ENCODE assay signal across 8 cellular contexts in the genomic region with DNA sequence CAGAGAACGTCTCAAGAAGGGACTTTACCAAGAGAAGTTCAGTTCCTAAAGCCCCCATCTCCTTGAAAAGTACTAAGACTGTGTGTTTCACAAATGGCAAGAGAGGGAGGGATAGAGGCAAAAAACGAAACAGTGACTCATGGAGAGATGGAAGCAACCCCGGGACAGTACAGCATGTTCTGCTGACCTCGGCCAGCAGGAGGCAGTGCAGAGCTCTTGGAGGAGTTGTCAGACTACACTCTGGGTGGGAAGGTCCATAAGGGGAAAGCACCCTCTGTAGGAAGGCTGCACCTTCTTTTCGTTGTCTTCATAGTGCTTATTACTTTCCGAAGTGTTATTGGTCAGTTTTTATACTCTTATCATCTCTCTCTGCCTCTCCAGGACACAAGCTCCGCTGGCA.
DNase-seq lines count a peak whose midpoint lies in the region; TF ChIP-seq lines count a peak whose summit lies in the region.

No MANE protein-coding gene starts in this region.

- H2AK5ac ChIP-seq in mesendoderm (ENCODE audit: low read length) = no peak overlapping the region

- no peak overlapping the region for H3K4me2 ChIP-seq in mesendoderm (ENCODE audit: low read length)

- no peak overlapping the region for H2BK120ac ChIP-seq in mesendoderm (ENCODE audit: low read depth, low read length)

- H3K36me3 ChIP-seq in MG63 (no peaks in the 10 kb centered on the region), colonic mucosa (no peaks in the 10 kb centered on the region), mesendoderm (ENCODE audit: control insufficient read depth, insufficient read depth, low read length) (no peaks in the 10 kb centered on the region), stomach (no peaks in the 10 kb centered on the region)

- intact Hi-C loops in colonic mucosa (cut with DNase I) = loop anchor here (1.0 to 2.0 kb wide), 2 partner anchors 109 to 796 kb away; no protein-coding TSS in a partner anchor
- intact Hi-C loops in stomach (cut with DNase I; ENCODE audit: low total_unique reads) = no loop called here

- no peak overlapping the region for H3K23ac ChIP-seq in mesendoderm (ENCODE audit: low read length)

- H4K8ac ChIP-seq in mesendoderm (ENCODE audit: low read depth, low read length) = no peak overlapping the region

- H3K27me3 ChIP-seq in MG63 (no peaks in the 10 kb centered on the region), colonic mucosa (no peaks in the 10 kb centered on the region), mesendoderm (ENCODE audit: insufficient read depth, low read length, poor library complexity) (no peaks in the 10 kb centered on the region), stomach (peaks cover 0 to 4% (median 0%) of the 10 kb centered on the region in 3 donors)

- no peak overlapping the region for H2BK5ac ChIP-seq in mesendoderm (ENCODE audit: low read length)

- H3K56ac ChIP-seq in mesendoderm (ENCODE audit: low read length) = no peak overlapping the region

- H3K9ac ChIP-seq in colonic mucosa (ENCODE audit: low read depth in 2 of 2, low read length in 2 of 2) (no peak overlapping the region), mesendoderm (ENCODE audit: low read length) (no peak overlapping the region)

- H3K9me3 ChIP-seq in MG63 (no peaks in the 10 kb centered on the region), colonic mucosa (no peaks in the 10 kb centered on the region), stomach (no peaks in the 10 kb centered on the region)

- TF ChIP-seq EP300 in stomach (IDR thresholded peaks at IDR 0.05) = no peak

- H4K5ac ChIP-seq in mesendoderm (ENCODE audit: low read length) = no peak overlapping the region

- DNase-seq in GM13977 (ENCODE audit: low spot score) (peak; percentile 53), MG63 (peak; percentile 9), colonic mucosa (peak; percentile 71), mesendoderm (peak; percentile 83), stomach (peak; percentile 44), NCI-H1417 treated with DMSO at 0.1 percent for 48 hours (lab: John Stamatoyannopoulos, UW) (no peak)
- DNase-seq in activated CD4-positive, CD25-positive, alpha-beta regulatory T cell treated with anti-CD3 and anti-CD28 coated beads, Interleukin-2, amount 50 U/mL, for 72 hours = peak; percentile 82

- H3K79me2 ChIP-seq in mesendoderm (ENCODE audit: control insufficient read depth, insufficient read depth, low read length) = no peaks in the 10 kb centered on the region

- no peak overlapping the region for H2BK15ac ChIP-seq in mesendoderm (replicated peaks; ENCODE audit: low read depth)

- H3K4me3 ChIP-seq in MG63 (no peak overlapping the region), colonic mucosa (no peak overlapping the region), mesendoderm (ENCODE audit: low read length) (no peak overlapping the region), stomach (no peak overlapping the region)

- in situ Hi-C loops in GM13977 (cut with MboI; ENCODE audit: low pct_unique_long_range_greater_than_20kb, low sequenced_read_pairs, unreplicated experiment) = loop anchor here (25.0 kb wide), 1 partner anchor 549 kb away; the partner anchor contains the start of gene FUT8

- H3K79me1 ChIP-seq in mesendoderm (ENCODE audit: low read length) = no peaks in the 10 kb centered on the region

- no peak overlapping the region for H3K18ac ChIP-seq in mesendoderm (ENCODE audit: low read length)

- no peaks in the 10 kb centered on the region for H3K4me1 ChIP-seq in colonic mucosa
- peaks cover 11% of the 10 kb centered on the region for H3K4me1 ChIP-seq in mesendoderm (ENCODE audit: control insufficient read depth, low read depth, low read length)
- no peaks in the 10 kb centered on the region for H3K4me1 ChIP-seq in stomach

- H3K4ac ChIP-seq in mesendoderm (ENCODE audit: low read depth, low read length) = no peak overlapping the region

- no peak for TF ChIP-seq POLR2A in stomach (IDR thresholded peaks at IDR 0.05)

- WGBS in mesendoderm (ENCODE audit: extremely low coverage, insufficient coverage, low lambda C conversion rate) = no CpG with 5 or more reads among the region's 7 CpGs
- 42 to 53% (median 50%) methylated on average over 7 of the region's 7 CpGs for WGBS in stomach, 5 donors

- TF ChIP-seq CTCF in 22Rv1 (IDR thresholded peaks at IDR 0.05) (peak; percentile 78), GM13977 (IDR thresholded peaks at IDR 0.05; ENCODE audit: extremely low read depth, insufficient read depth, missing control alignments) (peak; percentile 78), colonic mucosa (IDR thresholded peaks at IDR 0.05) (peak; percentile 50), stomach (IDR thresholded peaks at IDR 0.05) (peak in 4 of 7 experiments; percentile 7 to 37 (median 18))

- H3K27ac ChIP-seq in 22Rv1 (no peak overlapping the region), colonic mucosa (no peak overlapping the region), mesendoderm (ENCODE audit: low read depth, low read length) (no peak overlapping the region), stomach (no peak overlapping the region)

Comparison
In these comparisons a context has a peak if more than half of its experiments do, and no peak if none do; other contexts are left out.
1. CTCF ChIP-seq: peak in every context shown above with its lines; median percentile 78 in 22Rv1; 78 in GM13977; 50 in colonic mucosa; 18 in stomach.